20 cellular contexts compared by ENCODE assay signal in the genomic region with DNA sequence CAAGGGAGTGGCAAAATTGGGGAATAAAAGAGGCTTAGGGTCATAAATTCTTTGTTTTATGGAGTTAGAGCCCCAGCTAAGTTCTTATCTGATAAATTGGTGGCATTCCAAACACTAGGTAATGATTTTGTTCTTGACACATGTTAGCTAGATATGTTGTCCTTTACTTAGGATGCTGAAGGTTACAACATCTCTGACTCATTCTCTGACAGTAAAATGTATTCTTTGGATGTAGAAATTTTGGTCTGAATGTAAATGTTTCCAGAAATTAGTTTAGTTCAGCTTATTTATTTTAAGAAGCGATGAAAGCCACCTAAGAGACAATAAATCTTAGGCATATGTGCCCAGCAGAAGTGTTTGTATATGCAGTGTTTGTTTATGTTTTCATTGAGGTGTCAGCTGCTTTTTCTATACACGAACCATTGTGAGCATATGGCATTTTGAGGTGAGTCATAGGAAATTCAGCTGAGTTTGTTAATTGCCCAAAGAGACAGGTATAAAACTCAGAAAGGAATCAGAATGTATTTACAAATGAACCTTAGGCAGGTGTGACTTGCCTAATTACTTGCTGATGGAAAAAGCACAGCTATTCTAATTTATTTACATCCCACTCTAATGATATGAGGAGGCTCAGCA.
DNase-seq lines count a peak whose midpoint lies in the region; ATAC-seq and TF ChIP-seq lines count a peak whose summit lies in the region.
"Had no signal": no experiment of that assay in that cellular context is flagged by ENCODE, and none has a peak within 500 bp of the region (broad histone marks: within the 10 kb centered on the region; RNA-seq: fewer than 3 reads in every experiment).

No MANE protein-coding gene starts in this region.

- H3K4me3 Mint-ChIP-seq in natural killer cell = no peak overlapping the region
- H3K4me3 Mint-ChIP-seq: B cell; CD4-positive, CD25-positive, alpha-beta regulatory T cell had no signal

- intact Hi-C loops in natural killer cell (cut with micrococcal nuclease) = no loop called here

- DNase-seq in SHP77 treated with DMSO at 0.1 percent for 48 hours (lab: John Stamatoyannopoulos, UW) (peak; percentile 7), SHP77 (lab: John Stamatoyannopoulos, UW) (no peak), NCI-H748 treated with DMSO at 0.1 percent for 48 hours (lab: John Stamatoyannopoulos, UW) (peak; percentile 36), epithelial cell of esophagus (ENCODE audit: low read depth) (peak; percentile 84), natural killer cell (no peak), NCI-H82 treated with DMSO at 0.1 percent for 48 hours (lab: John Stamatoyannopoulos, UW; ENCODE audit: unreplicated experiment) (no peak)
- DNase-seq: CD4-positive, CD25-positive, alpha-beta regulatory T cell; COR-L47; DMS79; KBM-7; MV-4-11; NCI-H2029 treated with DMSO at 0.1 percent for 48 hours; NCI-H446 treated with DMSO at 0.1 percent for 48 hours; NCI-H69; RPMI8226 had no signal

- peaks cover 0 to 7% of the 10 kb centered on the region in 2 donors for H3K9me3 Mint-ChIP-seq in natural killer cell

- no peak for ATAC-seq in natural killer cell
- ATAC-seq in HG03095 (IDR thresholded peaks at IDR 0.05; ENCODE audit: unreplicated experiment) = no peak
- ATAC-seq in HG02678 (IDR thresholded peaks at IDR 0.05; ENCODE audit: unreplicated experiment) = no peak
- ATAC-seq: HepG2 had no signal

- no peak overlapping the region for H3K4me3 ChIP-seq in epithelial cell of esophagus (ENCODE audit: low read length)
- H3K4me3 ChIP-seq: SJSA1 had no signal

- peaks cover 0 to 8% of the 10 kb centered on the region in 2 donors for H3K27me3 Mint-ChIP-seq in natural killer cell (ENCODE audit: low read depth in 2 of 2)
- H3K27me3 Mint-ChIP-seq: B cell had no signal

- TF ChIP-seq CTCF in epithelial cell of esophagus (IDR thresholded peaks at IDR 0.05; ENCODE audit: insufficient read depth, low read depth, low read length, missing control alignments) (no peak), natural killer cell (IDR thresholded peaks at IDR 0.05) (no peak)

- H3K27ac Mint-ChIP-seq in natural killer cell = no peak overlapping the region
- H3K27ac Mint-ChIP-seq: B cell; CD4-positive, CD25-positive, alpha-beta regulatory T cell had no signal

- H3K4me1 Mint-ChIP-seq in natural killer cell = no peaks in the 10 kb centered on the region
- H3K4me1 Mint-ChIP-seq: B cell; CD4-positive, CD25-positive, alpha-beta regulatory T cell had no signal

- H3K36me3 Mint-ChIP-seq in natural killer cell = no peaks in the 10 kb centered on the region
- H3K36me3 Mint-ChIP-seq: CD4-positive, CD25-positive, alpha-beta regulatory T cell had no signal

Comparison
In these comparisons a context has a peak if more than half of its experiments do, and no peak if none do; other contexts are left out.
1. DNase-seq: peak in SHP77 treated with DMSO at 0.1 percent for 48 hours (single experiment), NCI-H748 treated with DMSO at 0.1 percent for 48 hours (single experiment) and epithelial cell of esophagus (single experiment); none in SHP77 (0 of 2), natural killer cell (single experiment) and NCI-H82 treated with DMSO at 0.1 percent for 48 hours (single experiment).